ENCODE assay signal across 1 cellular context in genomic region chr10:110774069-110775021, GRCh38.
A peak's percentile ranks its signal among the peaks of the same experiment; 100 is the strongest.
TF ChIP-seq lines count a peak whose summit lies in the region.

No MANE protein-coding gene starts in this region.

TF ChIP-seq in HepG2, 621 proteins besides CTCF, POLR2A, EP300 and RAD21 (continued from another document and continues in another):
- no peak for TF ChIP-seq ZNF407 (CRISPR knock-in tag; IDR thresholded peaks at IDR 0.05; ENCODE audit: not compliant biosample characterization)
- no peak for TF ChIP-seq KDM5B (CRISPR knock-in tag; IDR thresholded peaks at IDR 0.05; ENCODE audit: borderline replicate concordance)
- no peak for TF ChIP-seq ZBTB7A (CRISPR knock-in tag; IDR thresholded peaks at IDR 0.05)
- TF ChIP-seq ESRRA (CRISPR knock-in tag; IDR thresholded peaks at IDR 0.05; ENCODE audit: low read depth): 0 out of 2 replicates have a peak, but pooled peaks have one; percentile 19
- TF ChIP-seq BHLHE40 (IDR thresholded peaks at IDR 0.05; ENCODE audit: low read length): peak; percentile 8; the same call in 1 of the 2 replicates
- no peak for TF ChIP-seq ZGPAT (CRISPR knock-in tag; IDR thresholded peaks at IDR 0.05)
- no peak for TF ChIP-seq LCORL (IDR thresholded peaks at IDR 0.05)
- TF ChIP-seq LCORL (CRISPR knock-in tag; IDR thresholded peaks at IDR 0.05): no peak
- no peak for TF ChIP-seq FOXP4 (CRISPR knock-in tag; IDR thresholded peaks at IDR 0.05)
- TF ChIP-seq MXI1 (IDR thresholded peaks at IDR 0.05; ENCODE audit: borderline replicate concordance, low read depth, low read length): no peak
- no peak for TF ChIP-seq ZSCAN30 (CRISPR knock-in tag; IDR thresholded peaks at IDR 0.05)
- no peak for TF ChIP-seq ZNF550 (CRISPR knock-in tag; IDR thresholded peaks at IDR 0.05; ENCODE audit: borderline replicate concordance)
- TF ChIP-seq ZNF607 (CRISPR knock-in tag; IDR thresholded peaks at IDR 0.05; ENCODE audit: borderline replicate concordance): no peak
- no peak for TF ChIP-seq NFIB (CRISPR knock-in tag; IDR thresholded peaks at IDR 0.05; ENCODE audit: borderline replicate concordance)
- no peak for TF ChIP-seq ZNF629 (CRISPR knock-in tag; conservative IDR thresholded peaks at IDR 0.05)
- TF ChIP-seq GPBP1L1 (CRISPR knock-in tag; IDR thresholded peaks at IDR 0.05): no peak
- TF ChIP-seq ZNF800 (CRISPR knock-in tag; IDR thresholded peaks at IDR 0.05): no peak
- TF ChIP-seq ZNF770 (CRISPR knock-in tag; IDR thresholded peaks at IDR 0.05): no peak
- TF ChIP-seq ZNF574 (CRISPR knock-in tag; IDR thresholded peaks at IDR 0.05): no peak
- TF ChIP-seq CHD4 (IDR thresholded peaks at IDR 0.05; ENCODE audit: borderline replicate concordance, low read length): no peak
- TF ChIP-seq SIX1 (CRISPR knock-in tag; IDR thresholded peaks at IDR 0.05; ENCODE audit: borderline replicate concordance): peak; percentile 56; the same call in 1 of the 2 replicates
- TF ChIP-seq DDIT3 (CRISPR knock-in tag; IDR thresholded peaks at IDR 0.05): no peak
- TF ChIP-seq KMT2B (CRISPR knock-in tag; IDR thresholded peaks at IDR 0.05): no peak
- no peak for TF ChIP-seq CC2D1A (CRISPR knock-in tag; IDR thresholded peaks at IDR 0.05)
- peak; percentile 41; the same call in 1 of the 2 replicates for TF ChIP-seq ZNF7 (CRISPR knock-in tag; IDR thresholded peaks at IDR 0.05)
- TF ChIP-seq ATF2 (CRISPR knock-in tag; IDR thresholded peaks at IDR 0.05): no peak
- TF ChIP-seq POLR2AphosphoS5 (IDR thresholded peaks at IDR 0.05; ENCODE audit: low read depth, low read length): no peak
- TF ChIP-seq ZNF354B (CRISPR knock-in tag; IDR thresholded peaks at IDR 0.05): no peak
- TF ChIP-seq ZNF710 (CRISPR knock-in tag; IDR thresholded peaks at IDR 0.05; ENCODE audit: borderline replicate concordance): no peak
- TF ChIP-seq REPIN1 (CRISPR knock-in tag; IDR thresholded peaks at IDR 0.05; ENCODE audit: borderline replicate concordance, low read depth): no peak
- no peak for TF ChIP-seq ZFP1 (CRISPR knock-in tag; IDR thresholded peaks at IDR 0.05)
- TF ChIP-seq ARNT2 (CRISPR knock-in tag; IDR thresholded peaks at IDR 0.05; ENCODE audit: low read depth): no peak
- TF ChIP-seq SP2 (CRISPR knock-in tag; IDR thresholded peaks at IDR 0.05): no peak
